In the genomic region with DNA sequence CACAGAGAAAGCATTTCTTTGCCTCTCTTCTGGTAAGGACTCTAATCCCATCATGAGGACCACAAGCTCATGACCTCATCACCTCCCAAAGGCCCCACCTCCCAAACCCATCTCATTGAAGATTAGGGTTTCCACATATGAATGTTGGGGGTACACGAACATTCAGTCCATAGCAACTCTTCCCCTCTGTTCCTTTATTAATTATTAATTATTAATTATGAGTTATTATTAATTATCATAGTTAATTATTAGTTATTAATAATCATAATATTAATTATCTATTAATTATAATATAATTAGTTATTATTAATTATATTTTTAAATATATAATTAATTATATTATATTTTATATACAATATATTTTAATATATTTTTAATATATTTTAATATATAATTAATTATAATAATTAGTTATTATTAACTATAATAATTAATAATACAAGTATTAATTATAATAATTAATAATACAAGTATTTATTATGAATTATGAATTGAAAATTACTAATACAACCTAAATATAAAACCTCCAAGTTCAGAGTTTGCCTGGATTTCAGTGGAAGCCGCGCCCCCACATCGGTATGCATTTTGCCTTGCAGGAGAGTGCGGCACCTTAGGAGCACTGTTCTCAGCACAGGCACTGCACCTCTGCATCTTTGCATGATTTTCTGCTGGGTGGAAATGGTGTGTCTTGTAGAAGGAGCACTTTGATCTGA, we compare ENCODE assay signal across 20 cellular contexts.
A peak's percentile ranks its signal among the peaks of the same experiment; 100 is the strongest.
DNase-seq lines count a peak whose midpoint lies in the region; ATAC-seq, FAIRE-seq and TF ChIP-seq lines count a peak whose summit lies in the region.
"Had no signal": no experiment of that assay in that cellular context is flagged by ENCODE, and none has a peak within 500 bp of the region (broad histone marks: within the 10 kb centered on the region; RNA-seq: fewer than 3 reads in every experiment).

No MANE protein-coding gene starts in this region.

- TF ChIP-seq RAD21 in A549 (conservative IDR thresholded peaks at IDR 0.05 in 1 of 2, IDR thresholded peaks at IDR 0.05 in 1 of 2) = no peak

- no peaks in the 10 kb centered on the region for H3K36me3 Mint-ChIP-seq in mesothelial cell of epicardium
- H3K36me3 Mint-ChIP-seq: activated CD4-positive, alpha-beta memory T cell treated with anti-CD3 and anti-CD28 coated beads for 36 hours; stimulated activated effector memory CD8-positive, alpha-beta T cell treated with anti-CD3 and anti-CD28 coated beads, Interleukin-12 subunit alpha, Interleukin-12 subunit beta, amount 100 ng/mL, for 72 hours had no signal

- H3K4me2 ChIP-seq in A549 = peak overlapping the region; percentile 69; the same call in 1 of the 3 replicates
- H3K4me2 ChIP-seq in GM23248 (ENCODE audit: unreplicated experiment) = no peak overlapping the region

- H3K27ac ChIP-seq in A549 (peak overlapping the region; percentile 88 to 93), GM23248 (no peak overlapping the region)
- H3K27ac ChIP-seq: colonic mucosa, WERI-Rb-1 had no signal

- no peaks in the 10 kb centered on the region for H3K79me2 ChIP-seq in GM23248 (ENCODE audit: insufficient read depth)

- H3K9me3 Mint-ChIP-seq in mesothelial cell of epicardium = no peaks in the 10 kb centered on the region
- H3K9me3 Mint-ChIP-seq: activated T-cell treated with anti-CD3 and anti-CD28 coated beads, Interleukin-2, amount 50 U/mL, for 24 hours; endodermal cell had no signal

- H3K4me1 ChIP-seq in A549 (peaks cover 29% of the 10 kb centered on the region), GM23248 (ENCODE audit: insufficient read depth) (peaks cover 14% of the 10 kb centered on the region)

- no peak overlapping the region for H3K4me3 Mint-ChIP-seq in mesothelial cell of epicardium
- H3K4me3 Mint-ChIP-seq: activated CD4-positive, alpha-beta memory T cell treated with anti-CD3 and anti-CD28 coated beads for 36 hours; activated T-cell treated with anti-CD3 and anti-CD28 coated beads, Interleukin-2, amount 50 U/mL, for 24 hours; endodermal cell; stimulated activated effector memory CD8-positive, alpha-beta T cell treated with anti-CD3 and anti-CD28 coated beads, Interleukin-12 subunit alpha, Interleukin-12 subunit beta, amount 100 ng/mL, for 72 hours; T-helper 17 cell had no signal

- FAIRE-seq in A549 (lab: Jason Lieb, UNC) = no peak

- TF ChIP-seq POLR2A in A549 (IDR thresholded peaks at IDR 0.05; ENCODE audit: low read length) = no peak

- H3K27ac Mint-ChIP-seq in mesothelial cell of epicardium = peak overlapping the region; percentile 81
- H3K27ac Mint-ChIP-seq: activated CD4-positive, alpha-beta memory T cell treated with anti-CD3 and anti-CD28 coated beads for 36 hours; activated T-cell treated with anti-CD3 and anti-CD28 coated beads, Interleukin-2, amount 50 U/mL, for 24 hours; endodermal cell; stimulated activated effector memory CD8-positive, alpha-beta T cell treated with anti-CD3 and anti-CD28 coated beads, Interleukin-12 subunit alpha, Interleukin-12 subunit beta, amount 100 ng/mL, for 72 hours; T-helper 17 cell had no signal

- in situ Hi-C loops in GM23248 (cut with MboI) = no loop called here

- ATAC-seq in A549 = no peak
- ATAC-seq in HG02884 (IDR thresholded peaks at IDR 0.05; ENCODE audit: unreplicated experiment) = no peak
- ATAC-seq in left cardiac atrium = no peak
- no peak for ATAC-seq in GM19395 (IDR thresholded peaks at IDR 0.05; ENCODE audit: unreplicated experiment)
- ATAC-seq: stimulated activated effector memory CD8-positive, alpha-beta T cell treated with anti-CD3 and anti-CD28 coated beads, Interleukin-12 subunit alpha, Interleukin-12 subunit beta, amount 100 ng/mL, for 72 hours; T-helper 17 cell had no signal

- no peaks in the 10 kb centered on the region for H3K36me3 ChIP-seq in GM23248 (ENCODE audit: low read depth)
- H3K36me3 ChIP-seq: colonic mucosa, WERI-Rb-1 had no signal

- H3K4me3 ChIP-seq in A549 (no peak overlapping the region), GM23248 (no peak overlapping the region)
- H3K4me3 ChIP-seq: colonic mucosa had no signal

- peaks cover 6% of the 10 kb centered on the region; the same call in 1 of the 2 replicates for H3F3A ChIP-seq in GM23248 (ENCODE audit: insufficient read depth)

- TF ChIP-seq CTCF in A549 (IDR thresholded peaks at IDR 0.05) = no peak
- no peak for TF ChIP-seq CTCF in mesothelial cell of epicardium (IDR thresholded peaks at IDR 0.05; ENCODE audit: unreplicated experiment)

- peaks cover 22% of the 10 kb centered on the region for H3K4me1 Mint-ChIP-seq in mesothelial cell of epicardium
- H3K4me1 Mint-ChIP-seq: stimulated activated effector memory CD8-positive, alpha-beta T cell treated with anti-CD3 and anti-CD28 coated beads, Interleukin-12 subunit alpha, Interleukin-12 subunit beta, amount 100 ng/mL, for 72 hours; T-helper 17 cell had no signal

- no peaks in the 10 kb centered on the region for H4K20me1 ChIP-seq in GM23248 (ENCODE audit: insufficient read depth)

- 96% methylated on average over 5 of the region's 5 CpGs for WGBS in A549 (ENCODE audit: missing lambda C conversion rate)
- WGBS in GM23248 (ENCODE audit: low coverage in 1 of 2, low lambda C conversion rate in 2 of 2, missing lambda C conversion rate in 2 of 2), 2 experiments = 68 to 71% methylated on average over 5 of the region's 5 CpGs

- no peak overlapping the region for H3K9ac ChIP-seq in GM23248

- H3K27me3 Mint-ChIP-seq in mesothelial cell of epicardium (ENCODE audit: low read depth) = peaks cover 2% of the 10 kb centered on the region

- CTCF ChIA-PET in A549 (lab: Yijun Ruan, JAX) = interaction anchor here (1.0 to 3.6 kb wide), 11 partner anchors 10 to 261 kb away, joined by 3 to 19 read pairs (median 5); no protein-coding TSS in a partner anchor

- H3K27me3 ChIP-seq in GM23248 (replicated peaks; ENCODE audit: insufficient read depth) = peaks cover 13% of the 10 kb centered on the region; the same call in 1 of the 2 replicates
- H3K27me3 ChIP-seq: colonic mucosa had no signal

- peaks cover 8% of the 10 kb centered on the region for H3K9me3 ChIP-seq in A549
- H3K9me3 ChIP-seq in GM23248 (ENCODE audit: low read depth) = no peaks in the 10 kb centered on the region
- H3K9me3 ChIP-seq: colonic mucosa had no signal

- no peak for TF ChIP-seq EP300 in A549 (IDR thresholded peaks at IDR 0.05)

- H3K9me2 ChIP-seq in GM23248 (ENCODE audit: insufficient read depth) = no peaks in the 10 kb centered on the region

- no peak overlapping the region for H2AFZ ChIP-seq in GM23248

- DNase-seq in A549 (ENCODE audit: low read depth in 1 of 2, low spot score in 1 of 2) (peak in 1 of 2 experiments; percentile 18), GM23248 (peak; percentile 14), astrocyte of the hippocampus (ENCODE audit: low read depth, low spot score) (peak; percentile 29), mesothelial cell of epicardium (ENCODE audit: low spot score in 2 of 2, unreplicated experiment in 2 of 2) (no peak), left cardiac atrium (no peak), foreskin melanocyte (no peak)
- DNase-seq: activated CD4-positive, alpha-beta memory T cell treated with anti-CD3 and anti-CD28 coated beads for 36 hours; activated naive CD4-positive, alpha-beta T cell treated with anti-CD3 and anti-CD28 coated beads, Interleukin-2, amount 50 U/mL, for 16 hours; activated T-cell treated with anti-CD3 and anti-CD28 coated beads, Interleukin-2, amount 50 U/mL, for 24 hours; colonic mucosa; hippocampal formation; Kasumi-1; NCI-H1417; NCI-H526 treated with DMSO at 0.1 percent for 48 hours; T-helper 17 cell had no signal

- intact Hi-C loops in left cardiac atrium (cut with DNase I) = no loop called here

- POLR2A ChIA-PET in A549 (lab: Yijun Ruan, JAX) = no interaction called here

TF ChIP-seq in A549, 52 proteins besides CTCF, POLR2A, EP300 and RAD21 (continues in another document):
- TF ChIP-seq FOSB (CRISPR knock-in tag; IDR thresholded peaks at IDR 0.05) (no peak), HDAC2 (IDR thresholded peaks at IDR 0.05) (no peak), TP53 (CRISPR knock-in tag; IDR thresholded peaks at IDR 0.05) (no peak), GATA3 (IDR thresholded peaks at IDR 0.05; ENCODE audit: borderline replicate concordance) (no peak), ESRRA (IDR thresholded peaks at IDR 0.05; ENCODE audit: borderline replicate concordance, low read length) (no peak), NR3C1 (IDR thresholded peaks at IDR 0.05) (no peak), CHD4 (IDR thresholded peaks at IDR 0.05; ENCODE audit: borderline replicate concordance) (no peak), EHF (CRISPR knock-in tag; IDR thresholded peaks at IDR 0.05) (no peak), POLR2AphosphoS2 (conservative IDR thresholded peaks at IDR 0.05; ENCODE audit: low read length) (no peak), RARB (CRISPR knock-in tag; IDR thresholded peaks at IDR 0.05) (no peak), BHLHE40 (IDR thresholded peaks at IDR 0.05; ENCODE audit: low read depth, low read length) (no peak)
- TF ChIP-seq, protein P1, sequence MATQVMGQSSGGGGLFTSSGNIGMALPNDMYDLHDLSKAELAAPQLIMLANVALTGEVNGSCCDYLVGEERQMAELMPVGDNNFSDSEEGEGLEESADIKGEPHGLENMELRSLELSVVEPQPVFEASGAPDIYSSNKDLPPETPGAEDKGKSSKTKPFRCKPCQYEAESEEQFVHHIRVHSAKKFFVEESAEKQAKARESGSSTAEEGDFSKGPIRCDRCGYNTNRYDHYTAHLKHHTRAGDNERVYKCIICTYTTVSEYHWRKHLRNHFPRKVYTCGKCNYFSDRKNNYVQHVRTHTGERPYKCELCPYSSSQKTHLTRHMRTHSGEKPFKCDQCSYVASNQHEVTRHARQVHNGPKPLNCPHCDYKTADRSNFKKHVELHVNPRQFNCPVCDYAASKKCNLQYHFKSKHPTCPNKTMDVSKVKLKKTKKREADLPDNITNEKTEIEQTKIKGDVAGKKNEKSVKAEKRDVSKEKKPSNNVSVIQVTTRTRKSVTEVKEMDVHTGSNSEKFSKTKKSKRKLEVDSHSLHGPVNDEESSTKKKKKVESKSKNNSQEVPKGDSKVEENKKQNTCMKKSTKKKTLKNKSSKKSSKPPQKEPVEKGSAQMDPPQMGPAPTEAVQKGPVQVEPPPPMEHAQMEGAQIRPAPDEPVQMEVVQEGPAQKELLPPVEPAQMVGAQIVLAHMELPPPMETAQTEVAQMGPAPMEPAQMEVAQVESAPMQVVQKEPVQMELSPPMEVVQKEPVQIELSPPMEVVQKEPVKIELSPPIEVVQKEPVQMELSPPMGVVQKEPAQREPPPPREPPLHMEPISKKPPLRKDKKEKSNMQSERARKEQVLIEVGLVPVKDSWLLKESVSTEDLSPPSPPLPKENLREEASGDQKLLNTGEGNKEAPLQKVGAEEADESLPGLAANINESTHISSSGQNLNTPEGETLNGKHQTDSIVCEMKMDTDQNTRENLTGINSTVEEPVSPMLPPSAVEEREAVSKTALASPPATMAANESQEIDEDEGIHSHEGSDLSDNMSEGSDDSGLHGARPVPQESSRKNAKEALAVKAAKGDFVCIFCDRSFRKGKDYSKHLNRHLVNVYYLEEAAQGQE (IDR thresholded peaks at IDR 0.05) = no peak
- TF ChIP-seq, protein P2, sequence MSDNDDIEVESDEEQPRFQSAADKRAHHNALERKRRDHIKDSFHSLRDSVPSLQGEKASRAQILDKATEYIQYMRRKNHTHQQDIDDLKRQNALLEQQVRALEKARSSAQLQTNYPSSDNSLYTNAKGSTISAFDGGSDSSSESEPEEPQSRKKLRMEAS (IDR thresholded peaks at IDR 0.05) = no peak

Comparison
In these comparisons a context has a peak if more than half of its experiments do, and no peak if none do; other contexts are left out.
1. DNase-seq: peak in GM23248 (single experiment) and astrocyte of the hippocampus (single experiment); none in mesothelial cell of epicardium (0 of 2), left cardiac atrium (single experiment) and foreskin melanocyte (single experiment).